Comparison of ENCODE assay signal across 35 cellular contexts in genomic region chr17:70569131-70569530, GRCh38.
"Had no signal": no experiment of that assay in that cellular context is flagged by ENCODE, and none has a peak within 500 bp of the region (broad histone marks: within the 10 kb centered on the region; RNA-seq: fewer than 3 reads in every experiment).

No MANE protein-coding gene starts in this region.

- H3K36me3 ChIP-seq: adrenal gland, brain microvascular endothelial cell, breast epithelium had no signal

- ATAC-seq: activated CD8-positive, alpha-beta T cell treated with anti-CD3 and anti-CD28 coated beads for 36 hours; activated naive CD4-positive, alpha-beta T cell treated with anti-CD3 and anti-CD28 coated beads, Interleukin-2, amount 50 U/mL, for 72 hours; activated T-cell treated with anti-CD3 and anti-CD28 coated beads, Interleukin-2, amount 50 U/mL, for 4 hours; activated T-cell treated with anti-CD3 and anti-CD28 coated beads, Interleukin-2, amount 50 U/mL, for 72 hours; activated T-helper 17 cell treated with anti-CD3 and anti-CD28 coated beads, Interleukin-2, amount 50 U/mL, for 72 hours; body of pancreas had no signal

- H3K27me3 ChIP-seq: adrenal gland, body of pancreas, brain microvascular endothelial cell, breast epithelium had no signal

- H3K36me3 Mint-ChIP-seq: activated CD4-positive, alpha-beta memory T cell treated with anti-CD3 and anti-CD28 coated beads for 36 hours; activated naive CD4-positive, alpha-beta T cell treated with anti-CD3 and anti-CD28 coated beads, Interleukin-2, amount 50 U/mL, for 72 hours; activated naive CD8-positive, alpha-beta T cell treated with anti-CD3 and anti-CD28 coated beads for 36 hours had no signal

- H3K9me3 Mint-ChIP-seq: activated B cell treated with CpG ODN at 0.5 μM for 24 hours; activated CD4-positive, alpha-beta memory T cell treated with anti-CD3 and anti-CD28 coated beads for 36 hours; activated CD4-positive, alpha-beta T cell treated with anti-CD3 and anti-CD28 coated beads, Interleukin-2, amount 10 ng/mL, durations not matched to agents 24 days and 14 days; activated CD8-positive, alpha-beta T cell treated with anti-CD3 and anti-CD28 coated beads for 36 hours; activated naive CD4-positive, alpha-beta T cell treated with anti-CD3 and anti-CD28 coated beads for 36 hours; activated naive CD8-positive, alpha-beta T cell treated with anti-CD3 and anti-CD28 coated beads for 36 hours; activated T-cell treated with anti-CD3 and anti-CD28 coated beads, Interleukin-2, amount 50 U/mL, for 4 hours; activated T-cell treated with anti-CD3 and anti-CD28 coated beads, Interleukin-2, amount 50 U/mL, for 72 hours; activated T-helper 1 cell treated with anti-CD3 and anti-CD28 coated beads, Interleukin-12 subunit alpha, Interleukin-12 subunit beta, Interleukin-2, Interleukin-4 antibody, amounts not matched to agents 30 ng/mL and 10 ng/mL and 1 ng/mL, durations not matched to agents 14 hours and 24 hours and 36 hours; activated T-helper 17 cell treated with anti-CD3 and anti-CD28 coated beads, Interleukin-2, amount 50 U/mL, for 72 hours; T-helper 1 cell treated with Interleukin-12 subunit alpha and Interleukin-12 subunit beta and Interleukin-4 antibody, amounts not matched to agents 30 μg/mL and 1 μg/mL, for 36 hours; T-helper 2 cell treated with Interferon-gamma antibody and Interleukin-4, amounts not matched to agents 5 μg/mL and 100 μg/mL, for 36 hours had no signal

- H3K27ac Mint-ChIP-seq: activated B cell treated with CpG ODN at 0.5 μM for 24 hours; activated CD4-positive, alpha-beta memory T cell treated with anti-CD3 and anti-CD28 coated beads for 36 hours; activated CD4-positive, alpha-beta T cell treated with anti-CD3 and anti-CD28 coated beads, Interleukin-2, amount 10 ng/mL, durations not matched to agents 24 days and 14 days; activated CD8-positive, alpha-beta T cell treated with anti-CD3 and anti-CD28 coated beads for 36 hours; activated naive CD4-positive, alpha-beta T cell treated with anti-CD3 and anti-CD28 coated beads for 36 hours; activated naive CD8-positive, alpha-beta T cell treated with anti-CD3 and anti-CD28 coated beads for 36 hours; activated T-cell treated with anti-CD3 and anti-CD28 coated beads, Interleukin-2, amount 50 U/mL, for 72 hours; activated T-helper 1 cell treated with anti-CD3 and anti-CD28 coated beads, Interleukin-12 subunit alpha, Interleukin-12 subunit beta, Interleukin-2, Interleukin-4 antibody, amounts not matched to agents 30 ng/mL and 10 ng/mL and 1 ng/mL, durations not matched to agents 14 hours and 24 hours and 36 hours; activated T-helper 17 cell treated with anti-CD3 and anti-CD28 coated beads, Interleukin-2, amount 50 U/mL, for 72 hours; T-helper 1 cell treated with Interleukin-12 subunit alpha and Interleukin-12 subunit beta and Interleukin-4 antibody, amounts not matched to agents 30 μg/mL and 1 μg/mL, for 36 hours; T-helper 2 cell treated with Interferon-gamma antibody and Interleukin-4, amounts not matched to agents 5 μg/mL and 100 μg/mL, for 36 hours had no signal

- H3K4me3 ChIP-seq: adrenal gland, body of pancreas, breast epithelium had no signal

- H3K4me1 ChIP-seq: adrenal gland, body of pancreas, breast epithelium had no signal

- DNase-seq: activated B cell treated with CpG ODN at 0.5 μM for 24 hours; activated CD4-positive, alpha-beta memory T cell treated with anti-CD3 and anti-CD28 coated beads for 36 hours; activated CD4-positive, alpha-beta T cell treated with anti-CD3 and anti-CD28 coated beads for 4 hours; activated CD4-positive, alpha-beta T cell treated with anti-CD3 and anti-CD28 coated beads, Interleukin-2, amount 10 ng/mL, durations not matched to agents 24 days and 14 days; activated CD4-positive, alpha-beta T cell treated with anti-CD3 and anti-CD28 coated beads, Interleukin-2, amount 50 U/mL, for 1 hour; activated CD4-positive, alpha-beta T cell treated with anti-CD3 and anti-CD28 coated beads, Interleukin-2, amount 50 U/mL, for 4 hours; activated CD4-positive, CD25-positive, alpha-beta regulatory T cell treated with anti-CD3 and anti-CD28 coated beads, Interleukin-2, amount 50 U/mL, for 72 hours; activated CD8-positive, alpha-beta memory T cell treated with anti-CD3 and anti-CD28 coated beads, Interleukin-2, amount 50 U/mL, for 4 hours; activated CD8-positive, alpha-beta T cell treated with anti-CD3 and anti-CD28 coated beads for 36 hours; activated effector memory CD4-positive, alpha-beta T cell treated with anti-CD3 and anti-CD28 coated beads, Interleukin-2, amount 50 U/mL, for 16 hours; activated gamma-delta T cell treated with Interleukin-2 at 50 U/mL for 16 hours; activated naive CD4-positive, alpha-beta T cell; activated naive CD4-positive, alpha-beta T cell treated with anti-CD3 and anti-CD28 coated beads for 36 hours; activated naive CD4-positive, alpha-beta T cell treated with anti-CD3 and anti-CD28 coated beads, Interleukin-2, amount 50 U/mL, for 16 hours; activated naive CD8-positive, alpha-beta T cell treated with anti-CD3 and anti-CD28 coated beads for 36 hours; activated T-cell treated with anti-CD3 and anti-CD28 coated beads for 4 hours; activated T-cell treated with anti-CD3 and anti-CD28 coated beads, Interleukin-2, amount 50 U/mL, for 1 hour; activated T-cell treated with anti-CD3 and anti-CD28 coated beads, Interleukin-2, amount 50 U/mL, for 4 hours; activated T-cell treated with anti-CD3 and anti-CD28 coated beads, Interleukin-2, amount 50 U/mL, for 72 hours; adrenal gland; amniotic stem cell; body of pancreas; brain microvascular endothelial cell; central memory CD4-positive, alpha-beta T cell; T-helper 1 cell; T-helper 2 cell; T-helper 9 cell had no signal

- H3K4me3 Mint-ChIP-seq: activated B cell treated with CpG ODN at 0.5 μM for 24 hours; activated CD4-positive, alpha-beta memory T cell treated with anti-CD3 and anti-CD28 coated beads for 36 hours; activated CD4-positive, alpha-beta T cell treated with anti-CD3 and anti-CD28 coated beads, Interleukin-2, amount 10 ng/mL, durations not matched to agents 24 days and 14 days; activated CD8-positive, alpha-beta T cell treated with anti-CD3 and anti-CD28 coated beads for 36 hours; activated naive CD4-positive, alpha-beta T cell treated with anti-CD3 and anti-CD28 coated beads for 36 hours; activated naive CD8-positive, alpha-beta T cell treated with anti-CD3 and anti-CD28 coated beads for 36 hours; activated T-cell treated with anti-CD3 and anti-CD28 coated beads, Interleukin-2, amount 50 U/mL, for 4 hours; activated T-cell treated with anti-CD3 and anti-CD28 coated beads, Interleukin-2, amount 50 U/mL, for 72 hours; activated T-helper 1 cell treated with anti-CD3 and anti-CD28 coated beads, Interleukin-12 subunit alpha, Interleukin-12 subunit beta, Interleukin-2, Interleukin-4 antibody, amounts not matched to agents 30 ng/mL and 10 ng/mL and 1 ng/mL, durations not matched to agents 14 hours and 24 hours and 36 hours; activated T-helper 17 cell treated with anti-CD3 and anti-CD28 coated beads, Interleukin-2, amount 50 U/mL, for 72 hours; T-helper 1 cell treated with Interleukin-12 subunit alpha and Interleukin-12 subunit beta and Interleukin-4 antibody, amounts not matched to agents 30 μg/mL and 1 μg/mL, for 36 hours; T-helper 2 cell treated with Interferon-gamma antibody and Interleukin-4, amounts not matched to agents 5 μg/mL and 100 μg/mL, for 36 hours had no signal

- H3K27ac ChIP-seq: adrenal gland, body of pancreas, brain microvascular endothelial cell, breast epithelium, VCaP had no signal

- H3K9me3 ChIP-seq: adrenal gland, body of pancreas, breast epithelium had no signal

- H3K4me1 Mint-ChIP-seq: activated B cell treated with CpG ODN at 0.5 μM for 24 hours; activated CD4-positive, alpha-beta T cell treated with anti-CD3 and anti-CD28 coated beads, Interleukin-2, amount 10 ng/mL, durations not matched to agents 24 days and 14 days; activated naive CD8-positive, alpha-beta T cell treated with anti-CD3 and anti-CD28 coated beads for 36 hours; activated T-helper 17 cell treated with anti-CD3 and anti-CD28 coated beads, Interleukin-2, amount 50 U/mL, for 72 hours had no signal

- H3K27me3 Mint-ChIP-seq: activated B cell treated with CpG ODN at 0.5 μM for 24 hours; activated CD4-positive, alpha-beta memory T cell treated with anti-CD3 and anti-CD28 coated beads for 36 hours; activated CD4-positive, alpha-beta T cell treated with anti-CD3 and anti-CD28 coated beads, Interleukin-2, amount 10 ng/mL, durations not matched to agents 24 days and 14 days; activated naive CD8-positive, alpha-beta T cell treated with anti-CD3 and anti-CD28 coated beads for 36 hours had no signal

- FAIRE-seq: TTC549 had no signal
